In the genomic region with DNA sequence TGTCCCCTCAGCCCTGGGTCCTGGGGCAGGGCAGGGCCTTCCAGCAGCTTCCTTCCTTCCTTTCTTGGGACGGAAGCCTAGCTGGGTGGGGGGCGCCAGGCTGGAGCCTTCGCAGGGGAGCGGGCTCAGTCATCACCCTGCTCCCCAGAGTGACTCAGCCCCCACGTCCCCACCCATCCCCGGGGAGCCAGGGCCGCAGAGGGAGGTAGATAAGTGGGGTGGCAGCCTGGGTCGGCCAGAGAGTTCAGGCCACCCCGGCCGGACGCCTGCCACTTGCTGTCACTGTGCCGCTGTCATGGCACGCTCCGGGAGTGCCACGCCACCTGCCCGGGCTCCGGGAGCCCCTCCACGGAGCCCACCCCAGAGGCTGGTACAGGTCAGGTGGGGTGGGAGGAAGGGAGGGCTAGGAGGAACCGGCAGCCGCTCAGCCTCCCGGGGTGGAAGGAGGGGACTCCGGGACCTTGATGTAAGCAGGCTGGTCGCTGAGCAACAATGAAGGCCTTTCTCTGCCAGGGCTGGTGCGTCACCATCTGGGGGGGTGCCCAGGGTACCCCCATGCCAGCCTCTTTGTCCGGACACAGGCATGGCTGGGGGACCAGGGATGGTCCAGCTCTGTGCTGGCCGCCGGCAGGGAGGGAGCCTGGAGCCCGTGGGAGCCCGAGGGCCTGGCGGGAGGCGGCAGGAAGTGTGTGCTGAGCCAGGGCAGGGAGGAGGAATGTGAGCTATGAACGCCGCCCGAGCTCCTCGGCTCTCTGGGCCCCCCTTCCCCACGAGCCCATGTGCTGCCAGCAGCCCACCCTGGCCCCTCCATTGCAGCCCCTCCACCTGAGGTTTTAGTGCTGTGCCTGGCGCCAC, we compare ENCODE assay signal across 9 cellular contexts. TPM values are rescaled to one million over a fixed set of nuclear protein-coding genes. Genes with fewer than 3 reads are reported as not detected.
DNase-seq lines count a peak whose midpoint lies in the region; ATAC-seq and TF ChIP-seq lines count a peak whose summit lies in the region.
"Had no signal": no experiment of that assay in that cellular context is flagged by ENCODE, and none has a peak within 500 bp of the region (broad histone marks: within the 10 kb centered on the region; RNA-seq: fewer than 3 reads in every experiment).

No MANE protein-coding gene starts in this region.

- H3K9me3 Mint-ChIP-seq in activated CD8-positive, alpha-beta memory T cell treated with anti-CD3 and anti-CD28 coated beads, Interleukin-2, amount 10 ng/mL, durations not matched to agents 7 days and 5 days (ENCODE audit: low read depth): no peaks in the 10 kb centered on the region
- H3K9me3 Mint-ChIP-seq in endothelial cell (ENCODE audit: unreplicated experiment): no peaks in the 10 kb centered on the region
- H3K9me3 Mint-ChIP-seq: CD4-positive, CD25-positive, alpha-beta regulatory T cell had no signal

- TF ChIP-seq EP300 in upper lobe of left lung (IDR thresholded peaks at IDR 0.05): peak in 2 of 4 donors; percentile 37 to 54

- ATAC-seq in activated CD8-positive, alpha-beta memory T cell treated with anti-CD3 and anti-CD28 coated beads, Interleukin-2, amount 10 ng/mL, durations not matched to agents 7 days and 5 days: peak; percentile 30
- peak; percentile 61 to 71 for ATAC-seq in upper lobe of left lung (ENCODE audit: low FRiP score in 2 of 2)
- no peak for ATAC-seq in GM18868 (IDR thresholded peaks at IDR 0.05; ENCODE audit: unreplicated experiment)

- H3K27me3 ChIP-seq in ectodermal cell (ENCODE audit: control insufficient read depth, insufficient read depth, low read length, poor library complexity, severe bottlenecking) (peaks cover 6% of the 10 kb centered on the region), upper lobe of left lung (no peaks in the 10 kb centered on the region)

- no peak overlapping the region for H3K4me3 Mint-ChIP-seq in activated CD8-positive, alpha-beta memory T cell treated with anti-CD3 and anti-CD28 coated beads, Interleukin-2, amount 10 ng/mL, durations not matched to agents 7 days and 5 days
- no peak overlapping the region for H3K4me3 Mint-ChIP-seq in endothelial cell (ENCODE audit: unreplicated experiment)

- H3K4me3 ChIP-seq in ectodermal cell (ENCODE audit: insufficient read depth, low read depth, low read length) (no peak overlapping the region), upper lobe of left lung (peak overlapping the region; percentile 39 to 83 (median 54))

- no peak overlapping the region for H3K27ac Mint-ChIP-seq in activated CD8-positive, alpha-beta memory T cell treated with anti-CD3 and anti-CD28 coated beads, Interleukin-2, amount 10 ng/mL, durations not matched to agents 7 days and 5 days
- H3K27ac Mint-ChIP-seq in endothelial cell (ENCODE audit: unreplicated experiment): no peak overlapping the region

- peak in 1 of 4 donors; percentile 39 for TF ChIP-seq POLR2A in upper lobe of left lung (IDR thresholded peaks at IDR 0.05)

- H3K4me1 ChIP-seq in ectodermal cell (ENCODE audit: control insufficient read depth, insufficient read depth, low read length): peaks cover 18% of the 10 kb centered on the region
- peaks cover 63 to 77% (median 72%) of the 10 kb centered on the region in 4 donors for H3K4me1 ChIP-seq in upper lobe of left lung

- DNase-seq in activated CD8-positive, alpha-beta memory T cell treated with anti-CD3 and anti-CD28 coated beads, Interleukin-2, amount 10 ng/mL, durations not matched to agents 7 days and 5 days: no peak
- no peak for DNase-seq in activated CD8-positive, alpha-beta memory T cell treated with anti-CD3 and anti-CD28 coated beads, Interleukin-2, amount 50 U/mL, for 48 hours
- DNase-seq in midbrain (lab: John Stamatoyannopoulos, UW) (peak; percentile 91), upper lobe of left lung (peak; percentile 44 to 90), NCI-H2029 (lab: John Stamatoyannopoulos, UW) (no peak), endothelial cell (ENCODE audit: low spot score) (no peak)
- DNase-seq: CD4-positive, CD25-positive, alpha-beta regulatory T cell had no signal

- H3K36me3 ChIP-seq in ectodermal cell (ENCODE audit: control insufficient read depth, insufficient read depth, low read length): no peaks in the 10 kb centered on the region
- H3K36me3 ChIP-seq in upper lobe of left lung: peaks cover 0 to 52% (median 11%) of the 10 kb centered on the region in 4 donors

- no peaks in the 10 kb centered on the region for H3K9me3 ChIP-seq in ectodermal cell (ENCODE audit: control insufficient read depth, low read length)
- no peaks in the 10 kb centered on the region for H3K9me3 ChIP-seq in upper lobe of left lung

- peaks cover 5% of the 10 kb centered on the region for H3K27me3 Mint-ChIP-seq in activated CD8-positive, alpha-beta memory T cell treated with anti-CD3 and anti-CD28 coated beads, Interleukin-2, amount 10 ng/mL, durations not matched to agents 7 days and 5 days
- H3K27me3 Mint-ChIP-seq in endothelial cell (ENCODE audit: unreplicated experiment): peaks cover 4% of the 10 kb centered on the region

- H3K27ac ChIP-seq in ectodermal cell (ENCODE audit: insufficient read depth, low read depth, low read length, poor library complexity, severe bottlenecking) (peak overlapping the region; percentile 1), upper lobe of left lung (peak overlapping the region; percentile 88 to 97 (median 95))

- TF ChIP-seq CTCF in upper lobe of left lung (IDR thresholded peaks at IDR 0.05) (no peak), endothelial cell (IDR thresholded peaks at IDR 0.05; ENCODE audit: unreplicated experiment) (no peak)

- WGBS in ectodermal cell, 2 experiments: 70 to 72% methylated on average over 37 of the region's 37 CpGs
- WGBS in upper lobe of left lung, 2 donors: 14 to 22% methylated on average over 22 to 31 of the region's 37 CpGs

- CTCF ChIA-PET in activated CD8-positive, alpha-beta memory T cell treated with anti-CD3 and anti-CD28 coated beads, Interleukin-2, amount 10 ng/mL, durations not matched to agents 7 days and 5 days (lab: Charles Lee): interaction anchor here (1.2 kb wide), 1 partner anchor 107 kb away, joined by 5 read pairs; no protein-coding TSS in a partner anchor

- H3K4me1 Mint-ChIP-seq in activated CD8-positive, alpha-beta memory T cell treated with anti-CD3 and anti-CD28 coated beads, Interleukin-2, amount 10 ng/mL, durations not matched to agents 7 days and 5 days: no peaks in the 10 kb centered on the region
- H3K4me1 Mint-ChIP-seq in endothelial cell (ENCODE audit: unreplicated experiment): peaks cover 9% of the 10 kb centered on the region
- H3K4me1 Mint-ChIP-seq: CD4-positive, CD25-positive, alpha-beta regulatory T cell had no signal

- no peaks in the 10 kb centered on the region for H3K36me3 Mint-ChIP-seq in activated CD8-positive, alpha-beta memory T cell treated with anti-CD3 and anti-CD28 coated beads, Interleukin-2, amount 10 ng/mL, durations not matched to agents 7 days and 5 days
- no peaks in the 10 kb centered on the region for H3K36me3 Mint-ChIP-seq in endothelial cell (ENCODE audit: low read depth, unreplicated experiment)
- H3K36me3 Mint-ChIP-seq: CD4-positive, CD25-positive, alpha-beta regulatory T cell had no signal

RNA-seq across cellular contexts. Expression of gene NHERF2, which starts 6.6 kb away (rescaled TPM):
- total RNA-seq in activated CD8-positive, alpha-beta memory T cell treated with anti-CD3 and anti-CD28 coated beads, Interleukin-2, amount 10 ng/mL, durations not matched to agents 7 days and 5 days: 1 to 10 TPM; 1.3 to 2.2 TPM
- 9.0 TPM for polyA plus RNA-seq in ectodermal cell (2013, experiment 1 of 4)
- polyA plus RNA-seq in ectodermal cell (2013, experiment 2 of 4): 6.7 TPM
- 8.7 TPM for polyA plus RNA-seq in ectodermal cell (2013, experiment 3 of 4)
- 10.0 TPM for polyA plus RNA-seq in ectodermal cell (2013, experiment 4 of 4)
- total RNA-seq in upper lobe of left lung (100 to 1,000 TPM; 131 to 604 (median 283) TPM), endothelial cell (ENCODE audit: unreplicated experiment) (78.8 TPM)

RNA-seq across cellular contexts. Expression of gene NPW, which starts 13.7 kb away (rescaled TPM):
- 1 to 10 TPM; 1.1 to 6.3 TPM for total RNA-seq in activated CD8-positive, alpha-beta memory T cell treated with anti-CD3 and anti-CD28 coated beads, Interleukin-2, amount 10 ng/mL, durations not matched to agents 7 days and 5 days
- polyA plus RNA-seq in ectodermal cell (2013, experiment 1 of 4): 0.94 TPM
- polyA plus RNA-seq in ectodermal cell (2013, experiment 2 of 4): 0.50 TPM
- 0.48 TPM for polyA plus RNA-seq in ectodermal cell (2013, experiment 3 of 4)
- polyA plus RNA-seq in ectodermal cell (2013, experiment 4 of 4): 1.9 TPM
- under 1 TPM in 2 of 6 donors, not detected in 4; 0.67 to 0.80 TPM for total RNA-seq in upper lobe of left lung
- total RNA-seq in endothelial cell (ENCODE audit: unreplicated experiment): 0.82 TPM
- total RNA-seq: CD4-positive, CD25-positive, alpha-beta regulatory T cell had no signal
- polyA plus RNA-seq: CD4-positive, CD25-positive, alpha-beta regulatory T cell had no signal

RNA-seq across cellular contexts. Expression of gene NTHL1, which starts 14.3 kb away (rescaled TPM):
- total RNA-seq in activated CD8-positive, alpha-beta memory T cell treated with anti-CD3 and anti-CD28 coated beads, Interleukin-2, amount 10 ng/mL, durations not matched to agents 7 days and 5 days: 10 to 100 TPM; 34.3 to 37.5 TPM
- 42.3 TPM for polyA plus RNA-seq in ectodermal cell (2013, experiment 1 of 4)
- polyA plus RNA-seq in ectodermal cell (2013, experiment 2 of 4): 37.8 TPM
- polyA plus RNA-seq in ectodermal cell (2013, experiment 3 of 4): 37.6 TPM
- polyA plus RNA-seq in ectodermal cell (2013, experiment 4 of 4): 41.5 TPM
- 10 to 100 TPM; 17.8 to 43.6 (median 28.8) TPM for total RNA-seq in upper lobe of left lung
- total RNA-seq in endothelial cell (ENCODE audit: unreplicated experiment): 25.6 TPM

RNA-seq across cellular contexts. Expression of gene TSC2, which starts 14.5 kb away (rescaled TPM):
- 100 to 1,000 TPM; 101 to 115 TPM for total RNA-seq in activated CD8-positive, alpha-beta memory T cell treated with anti-CD3 and anti-CD28 coated beads, Interleukin-2, amount 10 ng/mL, durations not matched to agents 7 days and 5 days
- 91.4 TPM for polyA plus RNA-seq in ectodermal cell (2013, experiment 1 of 4)
- 99.9 TPM for polyA plus RNA-seq in ectodermal cell (2013, experiment 2 of 4)
- polyA plus RNA-seq in ectodermal cell (2013, experiment 3 of 4): 70.5 TPM
- polyA plus RNA-seq in ectodermal cell (2013, experiment 4 of 4): 86.4 TPM
- total RNA-seq in upper lobe of left lung: 100 to 1,000 TPM in 4 of 6 donors, 10 to 100 TPM in 2; 47.3 to 296 (median 118) TPM
- 180 TPM for total RNA-seq in endothelial cell (ENCODE audit: unreplicated experiment)

RNA-seq across cellular contexts. Expression of gene ZNF598, which starts 23.7 kb away (rescaled TPM):
- total RNA-seq in activated CD8-positive, alpha-beta memory T cell treated with anti-CD3 and anti-CD28 coated beads, Interleukin-2, amount 10 ng/mL, durations not matched to agents 7 days and 5 days: 10 to 100 TPM; 76.2 to 94.5 TPM
- 40.8 TPM for polyA plus RNA-seq in ectodermal cell (2013, experiment 1 of 4)
- polyA plus RNA-seq in ectodermal cell (2013, experiment 2 of 4): 38.0 TPM
- polyA plus RNA-seq in ectodermal cell (2013, experiment 3 of 4): 30.5 TPM
- 35.0 TPM for polyA plus RNA-seq in ectodermal cell (2013, experiment 4 of 4)
- total RNA-seq in upper lobe of left lung (10 to 100 TPM; 20.1 to 62.8 (median 41.7) TPM), endothelial cell (ENCODE audit: unreplicated experiment) (34.4 TPM)

Comparison
In these comparisons a context has a peak if more than half of its experiments do, and no peak if none do; other contexts are left out.
1. DNase-seq: peak in midbrain (single experiment) and upper lobe of left lung (2 of 2); none in activated CD8-positive, alpha-beta memory T cell treated with anti-CD3 and anti-CD28 coated beads, Interleukin-2, amount 10 ng/mL, durations not matched to agents 7 days and 5 days (single experiment), activated CD8-positive, alpha-beta memory T cell treated with anti-CD3 and anti-CD28 coated beads, Interleukin-2, amount 50 U/mL, for 48 hours (single experiment), NCI-H2029 (single experiment) and endothelial cell (single experiment).
2. RNA of gene NHERF2, which starts 6.6 kb away (total RNA-seq): 131 to 604 TPM in upper lobe of left lung and 78.8 TPM in endothelial cell (single experiment); 1.3 to 2.2 TPM in activated CD8-positive, alpha-beta memory T cell treated with anti-CD3 and anti-CD28 coated beads, Interleukin-2, amount 10 ng/mL, durations not matched to agents 7 days and 5 days; every median in the first group is over 10 times any median in the second.